14 cellular contexts compared by ENCODE assay signal in genomic region chr16:81601601-81602251, GRCh38.
DNase-seq lines count a peak whose midpoint lies in the region; ATAC-seq, FAIRE-seq and TF ChIP-seq lines count a peak whose summit lies in the region.
"Had no signal": no experiment of that assay in that cellular context is flagged by ENCODE, and none has a peak within 500 bp of the region (broad histone marks: within the 10 kb centered on the region; RNA-seq: fewer than 3 reads in every experiment).

No MANE protein-coding gene starts in this region.

- H3K4me3 Mint-ChIP-seq in glutamatergic neuron (ENCODE audit: unreplicated experiment) = peak overlapping the region; percentile 10
- H3K4me3 Mint-ChIP-seq: B cell had no signal

- no peaks in the 10 kb centered on the region for H3K27me3 ChIP-seq in adrenal gland
- no peaks in the 10 kb centered on the region for H3K27me3 ChIP-seq in sigmoid colon
- no peaks in the 10 kb centered on the region for H3K27me3 ChIP-seq in pancreas
- H3K27me3 ChIP-seq: cardiac muscle cell had no signal

- FAIRE-seq in pancreas (lab: Jason Lieb, UNC) = no peak

- TF ChIP-seq POLR2A in adrenal gland (IDR thresholded peaks at IDR 0.05) (no peak), sigmoid colon (IDR thresholded peaks at IDR 0.05) (no peak)

- H3K9me3 Mint-ChIP-seq in glutamatergic neuron (ENCODE audit: unreplicated experiment) = peaks cover 19% of the 10 kb centered on the region
- H3K9me3 Mint-ChIP-seq: activated T-helper 2 cell treated with anti-CD3 and anti-CD28 coated beads, Interferon-gamma antibody, Interleukin-2, Interleukin-4, amounts not matched to agents 10 μg/mL and 5 μg/mL and 100 μg/mL, durations not matched to agents 14 hours and 24 hours and 36 hours had no signal

- H3K4me1 Mint-ChIP-seq in glutamatergic neuron (ENCODE audit: low read depth, unreplicated experiment) = peaks cover 50% of the 10 kb centered on the region

- intact Hi-C loops in adrenal gland (cut with DNase I) = no loop called here
- intact Hi-C loops in sigmoid colon (cut with DNase I) = no loop called here
- intact Hi-C loops in pancreas (cut with DNase I) = no loop called here

- no peaks in the 10 kb centered on the region for H3K9me3 ChIP-seq in adrenal gland (replicated peaks in 1 of 3)
- no peaks in the 10 kb centered on the region for H3K9me3 ChIP-seq in sigmoid colon
- H3K9me3 ChIP-seq in pancreas = no peaks in the 10 kb centered on the region
- H3K9me3 ChIP-seq: lower lobe of right lung had no signal

- 72 to 82% (median 78%) methylated on average over 15 to 16 of the region's 16 CpGs for WGBS in adrenal gland, 4 donors
- 71 to 82% methylated on average over 16 of the region's 16 CpGs for WGBS in sigmoid colon, 2 donors
- 80 to 81% methylated on average over 16 of the region's 16 CpGs for WGBS in pancreas, 2 donors

- no peak for TF ChIP-seq EP300 in sigmoid colon (IDR thresholded peaks at IDR 0.05)

- H3K36me3 ChIP-seq in adrenal gland (replicated peaks in 1 of 2) = no peaks in the 10 kb centered on the region
- H3K36me3 ChIP-seq in sigmoid colon = no peaks in the 10 kb centered on the region
- H3K36me3 ChIP-seq in pancreas = no peaks in the 10 kb centered on the region
- H3K36me3 ChIP-seq: cardiac muscle cell, lower lobe of right lung had no signal

- peaks cover 24% of the 10 kb centered on the region for H3K27me3 Mint-ChIP-seq in glutamatergic neuron (ENCODE audit: unreplicated experiment)
- H3K27me3 Mint-ChIP-seq: B cell had no signal

- H3K27ac ChIP-seq in adrenal gland = peak overlapping the region in 3 of 5 donors; percentile 2 to 81 (median 54)
- H3K27ac ChIP-seq in sigmoid colon = peak overlapping the region in 3 of 4 donors; percentile 50 to 58 (median 57)
- H3K27ac ChIP-seq in pancreas = no peak overlapping the region
- H3K27ac ChIP-seq: HL-60 had no signal

- H3K4me3 ChIP-seq in adrenal gland = no peak overlapping the region
- H3K4me3 ChIP-seq in sigmoid colon = no peak overlapping the region
- H3K4me3 ChIP-seq in pancreas = no peak overlapping the region
- H3K4me3 ChIP-seq: cardiac muscle cell, lower lobe of right lung had no signal

- ATAC-seq in HG03520 (IDR thresholded peaks at IDR 0.05; ENCODE audit: unreplicated experiment) (no peak), pancreas (no peak)
- ATAC-seq: lower lobe of right lung had no signal

- TF ChIP-seq CTCF in adrenal gland (IDR thresholded peaks at IDR 0.05) (no peak), glutamatergic neuron (IDR thresholded peaks at IDR 0.05; ENCODE audit: partially characterized antibody, unreplicated experiment) (no peak), sigmoid colon (IDR thresholded peaks at IDR 0.05) (no peak), GM13977 (IDR thresholded peaks at IDR 0.05; ENCODE audit: extremely low read depth, insufficient read depth, missing control alignments) (no peak), pancreas (IDR thresholded peaks at IDR 0.05) (no peak)

- H3K27ac Mint-ChIP-seq in glutamatergic neuron (ENCODE audit: unreplicated experiment) = peak overlapping the region; percentile 69
- H3K27ac Mint-ChIP-seq: activated T-helper 2 cell treated with anti-CD3 and anti-CD28 coated beads, Interferon-gamma antibody, Interleukin-2, Interleukin-4, amounts not matched to agents 10 μg/mL and 5 μg/mL and 100 μg/mL, durations not matched to agents 14 hours and 24 hours and 36 hours; B cell had no signal

- DNase-seq in NCI-H1092 (lab: John Stamatoyannopoulos, UW) (peak; percentile 24), adrenal gland (no peak), glutamatergic neuron (no peak), sigmoid colon (no peak), DMS53 (lab: John Stamatoyannopoulos, UW) (no peak), GM13977 (ENCODE audit: low spot score) (no peak), pancreas (no peak)
- DNase-seq: activated CD4-positive, CD25-positive, alpha-beta regulatory T cell treated with anti-CD3 and anti-CD28 coated beads, Interleukin-2, amount 50 U/mL, for 72 hours; lower lobe of right lung had no signal

- peaks cover 7% of the 10 kb centered on the region for H3K36me3 Mint-ChIP-seq in glutamatergic neuron (ENCODE audit: unreplicated experiment)

- in situ Hi-C loops in GM13977 (cut with MboI; ENCODE audit: low pct_unique_long_range_greater_than_20kb, low sequenced_read_pairs, unreplicated experiment) = no loop called here

- H3K4me1 ChIP-seq in adrenal gland (replicated peaks in 1 of 2) (peaks cover 15 to 22% of the 10 kb centered on the region in 2 donors), sigmoid colon (peaks cover 0 to 46% (median 32%) of the 10 kb centered on the region in 4 donors), pancreas (peaks cover 3 to 6% (median 5%) of the 10 kb centered on the region in 3 donors)

Comparison
In these comparisons a context has a peak if more than half of its experiments do, and no peak if none do; other contexts are left out.
1. H3K27ac ChIP-seq: peak in adrenal gland (3 of 5) and sigmoid colon (3 of 4); none in pancreas (0 of 4).